ENCODE assay signal across 8 cellular contexts in genomic region chr6:116371384-116372209, GRCh38. TPM values are rescaled to one million over a fixed set of nuclear protein-coding genes. Genes with fewer than 3 reads are reported as not detected.
DNase-seq lines count a peak whose midpoint lies in the region; ATAC-seq lines count a peak whose summit lies in the region.

No MANE protein-coding gene starts in this region.

- peak; percentile 24 to 43 (median 31) for DNase-seq in CD4-positive, alpha-beta memory T cell
- DNase-seq in T-helper 22 cell (ENCODE audit: low read depth) (peak; percentile 17), iris pigment epithelial cell (ENCODE audit: low read depth) (peak; percentile 96), KG1 (lab: John Stamatoyannopoulos, UW) (no peak)
- DNase-seq in central memory CD8-positive, alpha-beta T cell (ENCODE audit: low spot score in 2 of 2), result no peak

- H3K4me3 ChIP-seq in CD4-positive, alpha-beta memory T cell (ENCODE audit: low read length in 2 of 2), result peak overlapping the region; percentile 43 to 47
- H3K4me3 ChIP-seq in skin epidermis, result peak overlapping the region; percentile 44 to 88 (median 79)

- peak; percentile 21 for ATAC-seq in GM19324 (IDR thresholded peaks at IDR 0.05; ENCODE audit: low FRiP score, unreplicated experiment)
- ATAC-seq in HG03439 (IDR thresholded peaks at IDR 0.05; ENCODE audit: unreplicated experiment), result peak; percentile 23
- peak; percentile 10 for ATAC-seq in central memory CD8-positive, alpha-beta T cell (replicated peaks; ENCODE audit: extremely low read depth, poor library complexity, severe bottlenecking)

- H3K27ac Mint-ChIP-seq in CD4-positive, alpha-beta memory T cell, result peak overlapping the region; percentile 54 to 91 (median 77)
- no peak overlapping the region for H3K27ac Mint-ChIP-seq in central memory CD8-positive, alpha-beta T cell (ENCODE audit: low read depth)

- peaks cover 4 to 8% of the 10 kb centered on the region in 2 donors for H3K27me3 Mint-ChIP-seq in CD4-positive, alpha-beta memory T cell
- H3K27me3 Mint-ChIP-seq in central memory CD8-positive, alpha-beta T cell, result peaks cover 35% of the 10 kb centered on the region

- H3K9me3 Mint-ChIP-seq in CD4-positive, alpha-beta memory T cell, result no peaks in the 10 kb centered on the region
- no peaks in the 10 kb centered on the region for H3K9me3 Mint-ChIP-seq in central memory CD8-positive, alpha-beta T cell

- no peaks in the 10 kb centered on the region for H3K27me3 ChIP-seq in CD4-positive, alpha-beta memory T cell (ENCODE audit: insufficient read depth, low read length)

- POLR2A ChIA-PET in CD4-positive, alpha-beta memory T cell (lab: Charles Lee; ENCODE audit: partially characterized antibody), result interaction anchor here (0.9 to 2.1 kb wide), 8 partner anchors 15 to 118 kb away, joined by 3 to 12 read pairs (median 3); partner anchors contain the start of genes TSPYL1 and TSPYL4

- H3K36me3 ChIP-seq in CD4-positive, alpha-beta memory T cell (ENCODE audit: insufficient read depth, low read length), result no peaks in the 10 kb centered on the region

- intact Hi-C loops in CD4-positive, alpha-beta memory T cell (cut with micrococcal nuclease), result loop anchor here (2.0 kb wide), 2 partner anchors 21 to 93 kb away; partner anchors contain the start of gene TSPYL1

- no peaks in the 10 kb centered on the region for H3K9me3 ChIP-seq in CD4-positive, alpha-beta memory T cell (ENCODE audit: control insufficient read depth in 1 of 2, low read length in 2 of 2)

- H3K36me3 Mint-ChIP-seq in CD4-positive, alpha-beta memory T cell, result peaks cover 0 to 2% of the 10 kb centered on the region in 2 donors
- H3K36me3 Mint-ChIP-seq in central memory CD8-positive, alpha-beta T cell (ENCODE audit: insufficient read depth), result peaks cover 2% of the 10 kb centered on the region

- peaks cover 16 to 31% (median 18%) of the 10 kb centered on the region in 4 donors for H3K4me1 Mint-ChIP-seq in CD4-positive, alpha-beta memory T cell
- peaks cover 11% of the 10 kb centered on the region for H3K4me1 Mint-ChIP-seq in central memory CD8-positive, alpha-beta T cell

- peaks cover 18% of the 10 kb centered on the region for H3K4me1 ChIP-seq in CD4-positive, alpha-beta memory T cell (ENCODE audit: insufficient read depth, low read length)

- peak overlapping the region; percentile 81 to 95 (median 92) for H3K4me3 Mint-ChIP-seq in CD4-positive, alpha-beta memory T cell
- peak overlapping the region; percentile 77 for H3K4me3 Mint-ChIP-seq in central memory CD8-positive, alpha-beta T cell

- CTCF ChIA-PET in CD4-positive, alpha-beta memory T cell (lab: Charles Lee; ENCODE audit: partially characterized antibody), result interaction anchor here (1.1 to 1.8 kb wide), 5 partner anchors 10 to 189 kb away, joined by 4 to 8 read pairs (median 4); no protein-coding TSS in a partner anchor

- peak overlapping the region; percentile 44 for H3K27ac ChIP-seq in CD4-positive, alpha-beta memory T cell (ENCODE audit: low read depth, low read length)
- H3K27ac ChIP-seq in skin epidermis, result peak overlapping the region; percentile 84 to 98 (median 96)

RNA-seq across cellular contexts. Expression of gene DSE, which starts 0.8 kb away (rescaled TPM):
- 1 to 10 TPM; 6.0 to 9.0 TPM for total RNA-seq in CD4-positive, alpha-beta memory T cell
- polyA plus RNA-seq in CD4-positive, alpha-beta memory T cell, result 1 to 10 TPM; 1.9 to 5.7 TPM

Comparison
In these comparisons a context has a peak if more than half of its experiments do, and no peak if none do; other contexts are left out.
1. DNase-seq: peak in CD4-positive, alpha-beta memory T cell (5 of 5), T-helper 22 cell (single experiment) and iris pigment epithelial cell (single experiment); none in central memory CD8-positive, alpha-beta T cell (0 of 2) and KG1 (single experiment).
2. Peak in every context shown above with its lines, with median percentiles within 50 percentile points of each other: ATAC-seq.